17 cellular contexts compared by ENCODE assay signal in the genomic region with DNA sequence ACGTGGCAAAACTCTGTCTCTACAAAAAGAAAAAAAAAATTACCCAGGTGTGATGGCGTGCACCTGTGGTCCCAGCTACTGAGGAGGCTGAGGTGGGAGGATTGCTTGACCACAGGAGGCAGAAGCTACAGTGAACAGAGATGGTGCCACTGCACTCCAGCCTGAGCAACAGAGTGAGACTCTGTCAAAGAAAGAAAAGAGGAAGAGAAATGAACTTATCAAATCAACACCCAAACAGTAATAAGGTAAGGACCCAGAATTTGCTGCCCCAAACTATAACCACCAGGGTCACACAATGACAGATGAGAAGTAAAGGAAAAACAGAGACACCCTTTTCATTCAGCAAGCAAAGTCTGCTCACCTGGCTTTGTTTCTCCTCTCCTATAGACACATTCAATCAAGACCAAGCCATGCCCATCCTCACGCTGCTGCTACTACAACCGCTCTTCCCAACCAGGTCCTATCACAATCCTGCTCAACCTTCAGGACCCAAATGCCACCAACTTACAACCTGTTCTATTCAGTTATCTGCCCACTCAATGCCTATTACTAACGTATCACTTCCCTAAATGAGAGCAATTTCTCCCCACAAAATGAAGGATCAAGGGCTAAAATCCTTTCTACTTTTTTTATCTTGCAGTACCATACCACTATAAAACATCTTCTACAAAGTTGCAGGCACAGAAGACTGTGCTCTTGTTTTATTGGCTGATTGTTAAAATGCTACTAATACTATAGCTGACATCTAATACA.
"Had no signal": no experiment of that assay in that cellular context is flagged by ENCODE, and none has a peak within 500 bp of the region (broad histone marks: within the 10 kb centered on the region; RNA-seq: fewer than 3 reads in every experiment).

No MANE protein-coding gene starts in this region.

- ATAC-seq: heart left ventricle, T-cell had no signal

- H3K27ac Mint-ChIP-seq: activated CD4-positive, alpha-beta T cell treated with anti-CD3 and anti-CD28 coated beads, Interleukin-2, amount 10 ng/mL, durations not matched to agents 7 days and 5 days; activated naive CD8-positive, alpha-beta T cell treated with anti-CD3 and anti-CD28 coated beads for 36 hours; activated T-helper 1 cell treated with anti-CD3 and anti-CD28 coated beads, Interleukin-12 subunit alpha, Interleukin-12 subunit beta, Interleukin-2, Interleukin-4 antibody, amounts not matched to agents 30 ng/mL and 10 ng/mL and 1 ng/mL, durations not matched to agents 14 hours and 24 hours and 36 hours; neural progenitor cell; T-cell had no signal

- H3K4me3 ChIP-seq: heart left ventricle, lung, neural progenitor cell, tibial artery, uterus had no signal

- H3K4me3 Mint-ChIP-seq: activated CD4-positive, alpha-beta T cell treated with anti-CD3 and anti-CD28 coated beads, Interleukin-2, amount 10 ng/mL, durations not matched to agents 7 days and 5 days; activated naive CD8-positive, alpha-beta T cell treated with anti-CD3 and anti-CD28 coated beads for 36 hours; activated T-helper 1 cell treated with anti-CD3 and anti-CD28 coated beads, Interleukin-12 subunit alpha, Interleukin-12 subunit beta, Interleukin-2, Interleukin-4 antibody, amounts not matched to agents 30 ng/mL and 10 ng/mL and 1 ng/mL, durations not matched to agents 14 hours and 24 hours and 36 hours; brain; central memory CD8-positive, alpha-beta T cell; neural progenitor cell; T-cell had no signal

- H3K27me3 ChIP-seq: heart left ventricle, neural progenitor cell, tibial artery, uterus had no signal

- H3K36me3 ChIP-seq: heart left ventricle, neural progenitor cell, tibial artery, uterus had no signal

- FAIRE-seq: frontal cortex had no signal

- DNase-seq: activated CD4-positive, alpha-beta T cell treated with anti-CD3 and anti-CD28 coated beads, Interleukin-2, amount 10 ng/mL, durations not matched to agents 7 days and 5 days; activated CD8-positive, alpha-beta memory T cell treated with anti-CD3 and anti-CD28 coated beads, Interleukin-2, amount 50 U/mL, for 48 hours; activated naive CD8-positive, alpha-beta T cell treated with anti-CD3 and anti-CD28 coated beads for 36 hours; amygdala; effector CD8-positive, alpha-beta T cell; heart left ventricle; midbrain; stimulated activated CD4-positive, alpha-beta T cell treated with anti-CD3 and anti-CD28 coated beads, Interleukin-1b, Interleukin-23, amount 100 ng/mL, for 48 hours; T-cell; tibial artery; uterus had no signal

- H3K27me3 Mint-ChIP-seq: activated CD4-positive, alpha-beta T cell treated with anti-CD3 and anti-CD28 coated beads, Interleukin-2, amount 10 ng/mL, durations not matched to agents 7 days and 5 days; activated naive CD8-positive, alpha-beta T cell treated with anti-CD3 and anti-CD28 coated beads for 36 hours; brain; central memory CD8-positive, alpha-beta T cell; T-cell had no signal

- H3K36me3 Mint-ChIP-seq: activated naive CD8-positive, alpha-beta T cell treated with anti-CD3 and anti-CD28 coated beads for 36 hours; neural progenitor cell had no signal

- H3K9me3 Mint-ChIP-seq: activated CD4-positive, alpha-beta T cell treated with anti-CD3 and anti-CD28 coated beads, Interleukin-2, amount 10 ng/mL, durations not matched to agents 7 days and 5 days; activated naive CD8-positive, alpha-beta T cell treated with anti-CD3 and anti-CD28 coated beads for 36 hours; activated T-helper 1 cell treated with anti-CD3 and anti-CD28 coated beads, Interleukin-12 subunit alpha, Interleukin-12 subunit beta, Interleukin-2, Interleukin-4 antibody, amounts not matched to agents 30 ng/mL and 10 ng/mL and 1 ng/mL, durations not matched to agents 14 hours and 24 hours and 36 hours; brain; central memory CD8-positive, alpha-beta T cell; neural progenitor cell; T-cell had no signal
